25 cellular contexts compared by ENCODE assay signal in the genomic region with DNA sequence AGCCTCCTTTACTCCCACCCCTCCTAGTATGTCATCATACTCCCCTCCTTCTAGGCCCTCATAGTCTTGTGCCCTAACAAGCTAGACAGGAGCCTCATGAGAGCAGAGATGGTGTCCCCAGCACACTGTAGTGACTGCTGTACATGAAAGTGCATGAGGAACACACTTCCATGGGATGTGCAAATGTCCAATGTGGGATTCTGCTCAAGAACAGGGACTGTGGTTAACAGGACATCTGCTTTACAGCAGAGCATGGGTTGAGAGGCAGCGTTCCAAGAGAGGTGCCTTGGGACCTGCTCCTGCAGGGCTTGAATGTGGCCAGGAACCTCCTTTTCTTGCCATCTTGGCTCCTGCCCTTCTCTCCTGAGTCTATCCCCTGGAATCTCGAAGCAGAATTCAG. TPM values are rescaled to one million over a fixed set of nuclear protein-coding genes. Genes with fewer than 3 reads are reported as not detected.
DNase-seq lines count a peak whose midpoint lies in the region; ATAC-seq, FAIRE-seq and TF ChIP-seq lines count a peak whose summit lies in the region.
"Had no signal": no experiment of that assay in that cellular context is flagged by ENCODE, and none has a peak within 500 bp of the region (broad histone marks: within the 10 kb centered on the region; RNA-seq: fewer than 3 reads in every experiment).

No MANE protein-coding gene starts in this region.

- no peak for FAIRE-seq in K562 (lab: Jason Lieb, UNC)
- FAIRE-seq in urothelium cell line (lab: Jason Lieb, UNC), result peak; percentile 61
- no peak for FAIRE-seq in small intestine (lab: Jason Lieb, UNC)
- FAIRE-seq: A549, GM12891, GM18507, H54 had no signal

- TF ChIP-seq POLR2A in K562 (conservative IDR thresholded peaks at IDR 0.05), result 0 out of 2 replicates have a peak, but pooled peaks have one; percentile 19

- H3K79me2 ChIP-seq in K562 (ENCODE audit: control insufficient read depth, insufficient read depth, low read length), result no peaks in the 10 kb centered on the region

- POLR2A ChIA-PET in K562 (lab: Yijun Ruan, JAX), result interaction anchor here (0.6 to 3.9 kb wide), 8 partner anchors 11 to 853 kb away, joined by 3 to 39 read pairs (median 6); a partner anchor contains a TSS

- H2AK5ac ChIP-seq in neuronal stem cell (ENCODE audit: low read depth, low read length), result no peak overlapping the region

- H3K9me3 ChIP-seq in K562 (replicated peaks; ENCODE audit: control insufficient read depth, insufficient read depth, low read depth, low read length) (no peaks in the 10 kb centered on the region), neuronal stem cell (replicated peaks in 1 of 2; ENCODE audit: control insufficient read depth in 2 of 2, insufficient read depth in 1 of 2, low read depth in 1 of 2, low read length in 2 of 2) (no peaks in the 10 kb centered on the region), small intestine (ENCODE audit: control insufficient read depth, low read depth) (no peaks in the 10 kb centered on the region)
- H3K9me3 ChIP-seq: A549; BE2C; BLaER1 treated with 17β-estradiol and CSF1 and Interleukin-3, amounts not matched to agents 10 nM and 100 nM; HAP-1 had no signal

- 0 out of 2 replicates have a peak, but pooled peaks cover 3% of the 10 kb centered on the region for H4K20me1 ChIP-seq in K562 (replicated peaks; ENCODE audit: control insufficient read depth, insufficient read depth, low read length)

- H2BK15ac ChIP-seq in neuronal stem cell (ENCODE audit: low read length), result no peak overlapping the region

- H3K4me1 ChIP-seq in K562 (replicated peaks in 1 of 2; ENCODE audit: control insufficient read depth in 2 of 2, insufficient read depth in 2 of 2, low read length in 2 of 2) (no peaks in the 10 kb centered on the region), neuronal stem cell (ENCODE audit: control insufficient read depth in 2 of 2, insufficient read depth in 1 of 2, low read depth in 1 of 2, low read length in 2 of 2) (no peaks in the 10 kb centered on the region), small intestine (ENCODE audit: control insufficient read depth in 2 of 2, insufficient read depth in 1 of 2, low read depth in 1 of 2, low read length in 1 of 2) (no peaks in the 10 kb centered on the region)
- H3K4me1 ChIP-seq: A549; BE2C; BLaER1 treated with 17β-estradiol and CSF1 and Interleukin-3, amounts not matched to agents 10 nM and 100 nM; HAP-1 had no signal

- no peak overlapping the region for H3K18ac ChIP-seq in neuronal stem cell (ENCODE audit: low read length)

- no peak overlapping the region for H3K14ac ChIP-seq in neuronal stem cell (ENCODE audit: low read length)

- CTCF ChIA-PET in K562 (lab: Yijun Ruan, JAX; ENCODE audit: low intra/inter-chr PET ratio), result no interaction called here

- DNase-seq in K562 (ENCODE audit: extremely low read depth in 1 of 4, low spot score in 3 of 4) (no peak), left lobe of liver (ENCODE audit: low spot score) (peak; percentile 35), neuronal stem cell (ENCODE audit: low spot score) (no peak), urothelium cell line (ENCODE audit: low spot score) (no peak), NCI-H2171 (lab: John Stamatoyannopoulos, UW) (no peak), small intestine (no peak)
- DNase-seq: 8988T; ACHN; AML-193; BE2C; Calu3; CD4-positive, alpha-beta memory T cell; COR-L47; DMS53; DMS79 treated with DMSO at 0.1 percent for 48 hours; GF-D8; GOT3; HFFc6 had no signal

- no peak overlapping the region for H4K91ac ChIP-seq in neuronal stem cell (ENCODE audit: low read depth, low read length, poor library complexity)

- intact Hi-C loops in K562 (cut with micrococcal nuclease), result no loop called here

- no peak overlapping the region for H2BK5ac ChIP-seq in neuronal stem cell (ENCODE audit: low read length)

- no peak overlapping the region for H3K9ac ChIP-seq in K562 (ENCODE audit: insufficient read depth in 1 of 2, low read depth in 2 of 2, low read length in 2 of 2)
- H3K9ac ChIP-seq in neuronal stem cell (ENCODE audit: low read depth, low read length, poor library complexity), result no peak overlapping the region
- H3K9ac ChIP-seq: BLaER1 treated with 17β-estradiol and CSF1 and Interleukin-3, amounts not matched to agents 10 nM and 100 nM had no signal

- no peak overlapping the region for H3K4ac ChIP-seq in neuronal stem cell (ENCODE audit: low read length)

- H2AFZ ChIP-seq in K562 (ENCODE audit: low read depth, low read length) (no peak overlapping the region), neuronal stem cell (ENCODE audit: low read length) (no peak overlapping the region)

- TF ChIP-seq EP300 in K562 (IDR thresholded peaks at IDR 0.05; ENCODE audit: low read length), result no peak

- in situ Hi-C loops in K562 (cut with MboI), result no loop called here

- TF ChIP-seq RAD21 in K562 (CRISPR knock-in tag; conservative IDR thresholded peaks at IDR 0.05 in 1 of 2, IDR thresholded peaks at IDR 0.05 in 1 of 2), result no peak

- H3K79me1 ChIP-seq in neuronal stem cell (ENCODE audit: low read depth, low read length), result no peaks in the 10 kb centered on the region

- H3K27ac ChIP-seq in K562 (ENCODE audit: extremely low read depth, low read depth, low read length) (no peak overlapping the region), neuronal stem cell (replicated peaks; ENCODE audit: low read length) (no peak overlapping the region), small intestine (ENCODE audit: low read depth in 1 of 2, low read length in 1 of 2) (no peak overlapping the region)
- H3K27ac ChIP-seq: A549; BLaER1 treated with 17β-estradiol and CSF1 and Interleukin-3, amounts not matched to agents 10 nM and 100 nM had no signal

- no peak for TF ChIP-seq CTCF in K562 (IDR thresholded peaks at IDR 0.05 in 2 of 3, conservative IDR thresholded peaks at IDR 0.05 in 1 of 3; ENCODE audit: insufficient read depth in 2 of 3, low read depth in 1 of 3, low read length in 3 of 3)

- H2BK12ac ChIP-seq in neuronal stem cell (ENCODE audit: low read length), result no peak overlapping the region

- H3K4me2 ChIP-seq in K562 (ENCODE audit: insufficient read depth, low read length) (no peak overlapping the region), neuronal stem cell (ENCODE audit: insufficient read depth, low read length, poor library complexity, severe bottlenecking) (no peak overlapping the region)
- H3K4me2 ChIP-seq: A549; BLaER1 treated with 17β-estradiol and CSF1 and Interleukin-3, amounts not matched to agents 10 nM and 100 nM had no signal

- BruUV-seq in K562 (replicated peaks; lab: Mats Ljungman, UMichigan), result no TSS peak

- H2BK120ac ChIP-seq in neuronal stem cell (ENCODE audit: low read depth, low read length), result no peak overlapping the region

- H3K23ac ChIP-seq in neuronal stem cell (ENCODE audit: low read depth, low read length, poor library complexity), result peak overlapping the region; percentile 18

- H3K27me3 ChIP-seq in K562 (ENCODE audit: control insufficient read depth in 2 of 2, insufficient read depth in 2 of 2, low read length in 2 of 2) (no peaks in the 10 kb centered on the region), neuronal stem cell (ENCODE audit: control insufficient read depth in 3 of 3, insufficient read depth in 3 of 3, low read depth in 1 of 3, low read length in 3 of 3) (no peaks in the 10 kb centered on the region), small intestine (ENCODE audit: control insufficient read depth in 2 of 2, insufficient read depth in 2 of 2, low read length in 2 of 2) (no peaks in the 10 kb centered on the region)
- H3K27me3 ChIP-seq: BE2C; BLaER1 treated with 17β-estradiol and CSF1 and Interleukin-3, amounts not matched to agents 10 nM and 100 nM had no signal

- no peaks in the 10 kb centered on the region for H3K9me1 ChIP-seq in K562 (ENCODE audit: control insufficient read depth, insufficient read depth, low read length)

- no peak overlapping the region for H3K4me3 ChIP-seq in K562
- no peak overlapping the region for H3K4me3 ChIP-seq in neuronal stem cell (ENCODE audit: low read length in 2 of 2)
- no peak overlapping the region for H3K4me3 ChIP-seq in small intestine (ENCODE audit: low read depth in 1 of 2, low read length in 2 of 2)
- H3K4me3 ChIP-seq: A549; BLaER1 treated with 17β-estradiol and CSF1 and Interleukin-3, amounts not matched to agents 10 nM and 100 nM; HAP-1 had no signal

- H3K36me3 ChIP-seq in K562 (ENCODE audit: control insufficient read depth, insufficient read depth, low read length) (peaks cover 99% of the 10 kb centered on the region), neuronal stem cell (replicated peaks in 1 of 2; ENCODE audit: control insufficient read depth in 2 of 2, insufficient read depth in 2 of 2, low read length in 2 of 2) (peaks cover 60 to 98% of the 10 kb centered on the region in 2 donors), small intestine (ENCODE audit: control insufficient read depth in 2 of 2, insufficient read depth in 2 of 2, low read length in 2 of 2) (peaks cover 27 to 30% of the 10 kb centered on the region in 2 donors)

- H4K8ac ChIP-seq in neuronal stem cell (ENCODE audit: low read depth, low read length), result no peak overlapping the region

- WGBS in K562 (ENCODE audit: insufficient coverage, low coverage, missing lambda C conversion rate), result 97% methylated on average over 2 of the region's 2 CpGs
- no CpG with 5 or more reads among the region's 2 CpGs for WGBS in neuronal stem cell (ENCODE audit: extremely low coverage in 2 of 2, insufficient read length in 2 of 2, insufficient replicate concordance in 1 of 2), 2 donors
- WGBS in small intestine, 3 donors, result 92 to 100% (median 98%) methylated on average over 2 of the region's 2 CpGs

- ATAC-seq in K562 (no peak), left lobe of liver (no peak), HG03139 (IDR thresholded peaks at IDR 0.05; ENCODE audit: unreplicated experiment) (no peak)
- ATAC-seq: A549 had no signal

RNA-seq across cellular contexts. Expression of a gene that starts 45.3 kb away (rescaled TPM):
- total RNA-seq in K562 (2011; cell fraction: chromatin; rRNA removed; ENCODE audit: low replicate concordance), result 103 and 120 TPM in 2 replicates
- total RNA-seq in K562 (2011; cell fraction: nucleolus; rRNA removed), result 79.7 and 81.6 TPM in 2 replicates
- 66.5 and 67.1 TPM in 2 replicates for total RNA-seq in K562 (2011; cell fraction: nucleoplasm; rRNA removed)
- 58.3 and 70.6 TPM in 2 replicates for total RNA-seq in K562 (2014; rRNA removed)
- total RNA-seq in K562 (2014; rRNA removed; fragmentation: Illumina TruSeq; extraction: Trizol), result 53.9 and 54.0 TPM in 2 replicates
- total RNA-seq in K562 (2015; rRNA removed; fragmentation: Illumina TruSeq; extraction: Trizol), result 57.5 and 58.4 TPM in 2 replicates
- total RNA-seq in K562 (2021), result 115 and 132 TPM in 2 replicates
- 71.7 and 82.2 TPM in 2 replicates for polyA plus RNA-seq in K562 (2011; rRNA removed)
- polyA plus RNA-seq in K562 (2011; cell fraction: cytosol; rRNA removed), result 105 and 109 TPM in 2 replicates
- polyA plus RNA-seq in K562 (2011; cell fraction: nucleus; rRNA removed), result 104 and 124 TPM in 2 replicates
- polyA plus RNA-seq in K562 (2012), result 91.6 and 91.8 TPM in 2 replicates
- 106 and 114 TPM in 2 replicates for polyA plus RNA-seq in K562 (2014; fragmentation: Illumina TruSeq; extraction: Trizol)
- 1 to 10 TPM in 1 of 2 experiments, under 1 TPM in 1; 0.96 to 1.2 TPM for polyA plus RNA-seq in K562 (2014; fragmentation: Nextera tagmentation; extraction: Ambion mirVana)
- 80.0 and 80.8 TPM in 2 replicates for polyA plus RNA-seq in K562 (2014; rRNA removed)
- polyA minus RNA-seq in K562 (2011; rRNA and poly(A)+ RNA removed), result 93.7 and 126 TPM in 2 replicates
- 65.3 and 93.4 TPM in 2 replicates for polyA minus RNA-seq in K562 (2011; cell fraction: cytosol; rRNA and poly(A)+ RNA removed)
- polyA minus RNA-seq in K562 (2011; cell fraction: nucleus; rRNA and poly(A)+ RNA removed), result 30.3 and 61.3 TPM in 2 replicates
- total RNA-seq in left lobe of liver, result 20.2 TPM
- 21.9 TPM for polyA plus RNA-seq in neuronal stem cell (2013, experiment 1 of 2)
- 21.6 TPM for polyA plus RNA-seq in neuronal stem cell (2013, experiment 2 of 2)
- 10 to 100 TPM; 15.7 to 25.8 (median 16.8) TPM for polyA plus RNA-seq in small intestine

RNA-seq across cellular contexts. Expression of a gene that starts 46.1 kb away (rescaled TPM):
- 13.9 and 26.1 TPM in 2 replicates for total RNA-seq in K562 (2011; cell fraction: chromatin; rRNA removed; ENCODE audit: low replicate concordance)
- total RNA-seq in K562 (2011; cell fraction: nucleolus; rRNA removed), result 29.0 and 32.5 TPM in 2 replicates
- total RNA-seq in K562 (2011; cell fraction: nucleoplasm; rRNA removed), result 25.1 and 32.0 TPM in 2 replicates
- total RNA-seq in K562 (2014; rRNA removed) (160 and 182 TPM in 2 replicates), K562 (2014; rRNA removed; fragmentation: Illumina TruSeq; extraction: Trizol) (208 and 209 TPM in 2 replicates), K562 (2015; rRNA removed; fragmentation: Illumina TruSeq; extraction: Trizol) (181 and 198 TPM in 2 replicates), K562 (2021) (132 and 144 TPM in 2 replicates), left lobe of liver (27.8 TPM)
- polyA plus RNA-seq in K562 (2011; rRNA removed) (175 and 219 TPM in 2 replicates), K562 (2014; fragmentation: Illumina TruSeq; extraction: Trizol) (197 and 237 TPM in 2 replicates), K562 (2014; fragmentation: Nextera tagmentation; extraction: Ambion mirVana) (100 to 1,000 TPM; 601 to 652 TPM), K562 (2014; rRNA removed) (223 TPM in 2 replicates), small intestine (10 to 100 TPM; 25.2 to 33.5 (median 27.3) TPM)
- 88.3 and 113 TPM in 2 replicates for polyA plus RNA-seq in K562 (2011; cell fraction: cytosol; rRNA removed)
- polyA plus RNA-seq in K562 (2011; cell fraction: nucleus; rRNA removed), result 34.6 and 66.5 TPM in 2 replicates
- polyA plus RNA-seq in K562 (2012), result 159 TPM in 2 replicates
- polyA minus RNA-seq in K562 (2011; rRNA and poly(A)+ RNA removed), result 52.5 and 73.2 TPM in 2 replicates
- 31.3 and 34.3 TPM in 2 replicates for polyA minus RNA-seq in K562 (2011; cell fraction: cytosol; rRNA and poly(A)+ RNA removed)
- 12.0 and 31.3 TPM in 2 replicates for polyA minus RNA-seq in K562 (2011; cell fraction: nucleus; rRNA and poly(A)+ RNA removed)
- polyA plus RNA-seq in neuronal stem cell (2013, experiment 1 of 2), result 19.6 TPM
- polyA plus RNA-seq in neuronal stem cell (2013, experiment 2 of 2), result 19.7 TPM
